1 cellular context compared by ENCODE assay signal in genomic region chr2:69969126-69969983, GRCh38.
TF ChIP-seq lines count a peak whose summit lies in the region.

No MANE protein-coding gene starts in this region.

TF ChIP-seq in HepG2, 621 proteins besides CTCF, POLR2A, EP300 and RAD21 (continued from another document and continues in another):
- TF ChIP-seq THAP8 (CRISPR knock-in tag; IDR thresholded peaks at IDR 0.05; ENCODE audit: borderline replicate concordance) (no peak), TOPORS (CRISPR knock-in tag; IDR thresholded peaks at IDR 0.05) (no peak), SALL1 (CRISPR knock-in tag; IDR thresholded peaks at IDR 0.05) (peak; percentile 36; the same call in 1 of the 2 replicates), ZMYM3 (CRISPR knock-in tag; IDR thresholded peaks at IDR 0.05) (no peak), HDAC1 (CRISPR knock-in tag; IDR thresholded peaks at IDR 0.05) (no peak), ZNF235 (CRISPR knock-in tag; IDR thresholded peaks at IDR 0.05; ENCODE audit: borderline replicate concordance) (no peak), FOSL2 (CRISPR knock-in tag; IDR thresholded peaks at IDR 0.05) (peak; percentile 54), ZNF567 (CRISPR knock-in tag; IDR thresholded peaks at IDR 0.05; ENCODE audit: borderline replicate concordance) (0 out of 2 replicates have a peak, but pooled peaks have one; percentile 52), ATF4 (CRISPR knock-in tag; IDR thresholded peaks at IDR 0.05) (peak in 1 of 2 experiments; percentile 32; a peak in 1 of 4 replicates), TCF7 (IDR thresholded peaks at IDR 0.05; ENCODE audit: low read depth) (no peak), NFKB2 (CRISPR knock-in tag; IDR thresholded peaks at IDR 0.05; ENCODE audit: borderline replicate concordance) (peak; percentile 53; the same call in 1 of the 2 replicates), ZNF24 (IDR thresholded peaks at IDR 0.05) (no peak), ZBTB49 (CRISPR knock-in tag; IDR thresholded peaks at IDR 0.05; ENCODE audit: borderline replicate concordance) (no peak), TMF1 (CRISPR knock-in tag; IDR thresholded peaks at IDR 0.05; ENCODE audit: low read depth) (no peak), ZNF614 (CRISPR knock-in tag; IDR thresholded peaks at IDR 0.05; ENCODE audit: borderline replicate concordance) (peak; percentile 57; the same call in 1 of the 2 replicates), CREB3 (CRISPR knock-in tag; IDR thresholded peaks at IDR 0.05) (no peak), ZNF543 (CRISPR knock-in tag; IDR thresholded peaks at IDR 0.05) (no peak), MYNN (CRISPR knock-in tag; IDR thresholded peaks at IDR 0.05; ENCODE audit: low read depth) (no peak), MZF1 (CRISPR knock-in tag; IDR thresholded peaks at IDR 0.05; ENCODE audit: borderline replicate concordance) (no peak), MTERF4 (CRISPR knock-in tag; IDR thresholded peaks at IDR 0.05) (no peak), XRCC5 (optimal IDR thresholded peaks at IDR 0.05; ENCODE audit: low read length) (no peak), MTF2 (CRISPR knock-in tag; IDR thresholded peaks at IDR 0.05; ENCODE audit: borderline replicate concordance) (no peak), PRPF4 (IDR thresholded peaks at IDR 0.05; ENCODE audit: low read depth, low read length, poor library complexity, severe bottlenecking) (no peak), ZNF230 (CRISPR knock-in tag; IDR thresholded peaks at IDR 0.05) (no peak), E2F5 (CRISPR knock-in tag; conservative IDR thresholded peaks at IDR 0.05) (no peak), ERF (CRISPR knock-in tag; IDR thresholded peaks at IDR 0.05) (peak; percentile 50; the same call in 1 of the 2 replicates), ZNF382 (CRISPR knock-in tag; IDR thresholded peaks at IDR 0.05; ENCODE audit: borderline replicate concordance) (no peak), RAD51 (IDR thresholded peaks at IDR 0.05; ENCODE audit: borderline replicate concordance) (no peak), PAX8 (CRISPR knock-in tag; IDR thresholded peaks at IDR 0.05; ENCODE audit: borderline replicate concordance) (no peak), TBP (CRISPR knock-in tag; IDR thresholded peaks at IDR 0.05) (no peak), NFATC3 (CRISPR knock-in tag; IDR thresholded peaks at IDR 0.05) (no peak), ZFP41 (CRISPR knock-in tag; IDR thresholded peaks at IDR 0.05; ENCODE audit: borderline replicate concordance) (peak; percentile 75; the same call in 1 of the 2 replicates), ZBTB14 (CRISPR knock-in tag; IDR thresholded peaks at IDR 0.05) (no peak), NFIC (IDR thresholded peaks at IDR 0.05; ENCODE audit: low read length) (no peak), ZNF605 (CRISPR knock-in tag; IDR thresholded peaks at IDR 0.05) (peak; percentile 20; the same call in 1 of the 2 replicates), NR2C2 (CRISPR knock-in tag; IDR thresholded peaks at IDR 0.05; ENCODE audit: borderline replicate concordance) (0 out of 2 replicates have a peak, but pooled peaks have one; percentile 22), NBN (conservative IDR thresholded peaks at IDR 0.05) (no peak), PCBP2 (optimal IDR thresholded peaks at IDR 0.05; ENCODE audit: low read depth, low read length, poor library complexity, severe bottlenecking) (no peak), ZNF160 (CRISPR knock-in tag; IDR thresholded peaks at IDR 0.05) (no peak), ZNF282 (IDR thresholded peaks at IDR 0.05; ENCODE audit: partially characterized antibody) (no peak), ZFY (CRISPR knock-in tag; IDR thresholded peaks at IDR 0.05) (peak; percentile 55; the same call in 1 of the 2 replicates), ZNF792 (CRISPR knock-in tag; IDR thresholded peaks at IDR 0.05) (no peak), NR2F6 (IDR thresholded peaks at IDR 0.05) (peak; percentile 32; the same call in 1 of the 2 replicates), NR2F6 (CRISPR knock-in tag; IDR thresholded peaks at IDR 0.05) (peak; percentile 44; the same call in 1 of the 2 replicates), TGIF2 (CRISPR knock-in tag; IDR thresholded peaks at IDR 0.05) (peak; percentile 41; the same call in 1 of the 2 replicates), CBX1 (IDR thresholded peaks at IDR 0.05; ENCODE audit: low read depth) (no peak), ZNF318 (CRISPR knock-in tag; IDR thresholded peaks at IDR 0.05) (no peak), ESRRA (CRISPR knock-in tag; IDR thresholded peaks at IDR 0.05; ENCODE audit: low read depth) (no peak), ZNF710 (CRISPR knock-in tag; IDR thresholded peaks at IDR 0.05; ENCODE audit: borderline replicate concordance) (peak; percentile 39; the same call in 1 of the 2 replicates), SUZ12 (IDR thresholded peaks at IDR 0.05; ENCODE audit: low read depth, low read length) (no peak), SP140L (CRISPR knock-in tag; IDR thresholded peaks at IDR 0.05; ENCODE audit: borderline replicate concordance) (no peak), FOXJ3 (CRISPR knock-in tag; IDR thresholded peaks at IDR 0.05; ENCODE audit: borderline replicate concordance) (no peak), ZMAT3 (CRISPR knock-in tag; conservative IDR thresholded peaks at IDR 0.05) (no peak)
